13 cellular contexts compared by ENCODE assay signal in genomic region chr7:80630611-80631010, GRCh38. TPM values are rescaled to one million over a fixed set of nuclear protein-coding genes. Genes with fewer than 3 reads are reported as not detected.
DNase-seq lines count a peak whose midpoint lies in the region; ATAC-seq and TF ChIP-seq lines count a peak whose summit lies in the region.
"Had no signal": no experiment of that assay in that cellular context is flagged by ENCODE, and none has a peak within 500 bp of the region (broad histone marks: within the 10 kb centered on the region; RNA-seq: fewer than 3 reads in every experiment).

No MANE protein-coding gene starts in this region.

- peaks cover 21% of the 10 kb centered on the region for H3K4me1 Mint-ChIP-seq in MCF 10A (ENCODE audit: insufficient read depth, unreplicated experiment)
- H3K4me1 Mint-ChIP-seq: neural crest cell; stimulated activated naive CD8-positive, alpha-beta T cell treated with anti-CD3 and anti-CD28 coated beads, Interleukin-15, amount 100 ng/mL, for 72 hours had no signal

- DNase-seq in MCF 10A (ENCODE audit: unreplicated experiment) (peak; percentile 64), breast epithelium (ENCODE audit: low spot score in 2 of 2) (no peak), NCI-H446 treated with DMSO at 0.1 percent for 48 hours (lab: John Stamatoyannopoulos, UW) (peak; percentile 9), fibroblast of pulmonary artery (ENCODE audit: low read depth) (peak; percentile 71), upper lobe of right lung (no peak)
- DNase-seq: activated T-cell treated with anti-CD3 and anti-CD28 coated beads, Interleukin-2, amount 50 U/mL, for 24 hours; islet precursor cell; stimulated activated naive CD8-positive, alpha-beta T cell treated with anti-CD3 and anti-CD28 coated beads, Interleukin-15, amount 100 ng/mL, for 72 hours had no signal

- H3K4me3 ChIP-seq in breast epithelium: peak overlapping the region in 1 of 3 donors; percentile 10
- no peak overlapping the region for H3K4me3 ChIP-seq in fibroblast of pulmonary artery (replicated peaks; ENCODE audit: low read depth, low read length)
- no peak overlapping the region for H3K4me3 ChIP-seq in upper lobe of right lung

- H3K4me3 Mint-ChIP-seq in MCF 10A (ENCODE audit: unreplicated experiment): no peak overlapping the region
- H3K4me3 Mint-ChIP-seq: activated T-cell treated with anti-CD3 and anti-CD28 coated beads, Interleukin-2, amount 50 U/mL, for 24 hours; neural crest cell; stimulated activated naive CD8-positive, alpha-beta T cell treated with anti-CD3 and anti-CD28 coated beads, Interleukin-15, amount 100 ng/mL, for 72 hours had no signal

- H3K27me3 Mint-ChIP-seq in MCF 10A (ENCODE audit: insufficient read depth, unreplicated experiment): no peaks in the 10 kb centered on the region
- H3K27me3 Mint-ChIP-seq: activated T-cell treated with anti-CD3 and anti-CD28 coated beads, Interleukin-2, amount 50 U/mL, for 24 hours; stimulated activated naive CD8-positive, alpha-beta T cell treated with anti-CD3 and anti-CD28 coated beads, Interleukin-15, amount 100 ng/mL, for 72 hours had no signal

- POLR2A ChIA-PET in MCF 10A (lab: Yijun Ruan, JAX): interaction anchor here (0.9 kb wide), 1 partner anchor 8 kb away, joined by 3 read pairs; no protein-coding TSS in a partner anchor

- H3K9me3 ChIP-seq in breast epithelium: no peaks in the 10 kb centered on the region
- no peaks in the 10 kb centered on the region for H3K9me3 ChIP-seq in upper lobe of right lung

- BruUV-seq in MCF 10A (replicated peaks; lab: Mats Ljungman, UMichigan): no TSS peak

- CTCF ChIA-PET in MCF 10A (lab: Yijun Ruan, JAX): no interaction called here

- H3K36me3 ChIP-seq in breast epithelium (no peaks in the 10 kb centered on the region), upper lobe of right lung (no peaks in the 10 kb centered on the region)

- H3K27ac ChIP-seq in breast epithelium: peak overlapping the region in 1 of 2 donors; percentile 34
- peak overlapping the region; percentile 6 for H3K27ac ChIP-seq in upper lobe of right lung

- H3K36me3 Mint-ChIP-seq in MCF 10A (ENCODE audit: insufficient read depth, unreplicated experiment): no peaks in the 10 kb centered on the region

- H3K4me1 ChIP-seq in breast epithelium (no peaks in the 10 kb centered on the region), upper lobe of right lung (peaks cover 34% of the 10 kb centered on the region)

- peak overlapping the region; percentile 41 for H3K27ac Mint-ChIP-seq in MCF 10A (ENCODE audit: low read depth, unreplicated experiment)
- H3K27ac Mint-ChIP-seq: activated T-cell treated with anti-CD3 and anti-CD28 coated beads, Interleukin-2, amount 50 U/mL, for 24 hours; stimulated activated naive CD8-positive, alpha-beta T cell treated with anti-CD3 and anti-CD28 coated beads, Interleukin-15, amount 100 ng/mL, for 72 hours had no signal

- H3K27me3 ChIP-seq in breast epithelium (no peaks in the 10 kb centered on the region), upper lobe of right lung (no peaks in the 10 kb centered on the region)

- TF ChIP-seq POLR2A in breast epithelium (IDR thresholded peaks at IDR 0.05): no peak

- intact Hi-C loops in MCF 10A (cut with micrococcal nuclease): loop anchor here (5.0 kb wide), 1 partner anchor 133 kb away; no protein-coding TSS in a partner anchor
- intact Hi-C loops in breast epithelium (cut with DNase I; ENCODE audit: low total_unique reads): no loop called here
- intact Hi-C loops in upper lobe of right lung (cut with DNase I): no loop called here

- no peaks in the 10 kb centered on the region for H3K9me3 Mint-ChIP-seq in MCF 10A (ENCODE audit: unreplicated experiment)
- H3K9me3 Mint-ChIP-seq: activated T-cell treated with anti-CD3 and anti-CD28 coated beads, Interleukin-2, amount 50 U/mL, for 24 hours; neural crest cell; stimulated activated naive CD8-positive, alpha-beta T cell treated with anti-CD3 and anti-CD28 coated beads, Interleukin-15, amount 100 ng/mL, for 72 hours had no signal

- no peak for ATAC-seq in upper lobe of right lung
- no peak for ATAC-seq in HG02588 (IDR thresholded peaks at IDR 0.05; ENCODE audit: unreplicated experiment)
- ATAC-seq in GM18520 (IDR thresholded peaks at IDR 0.05; ENCODE audit: unreplicated experiment): no peak
- no peak for ATAC-seq in HG02852 (IDR thresholded peaks at IDR 0.05; ENCODE audit: unreplicated experiment)
- ATAC-seq: stimulated activated naive CD8-positive, alpha-beta T cell treated with anti-CD3 and anti-CD28 coated beads, Interleukin-15, amount 100 ng/mL, for 72 hours had no signal

- TF ChIP-seq CTCF in MCF 10A (IDR thresholded peaks at IDR 0.05; ENCODE audit: unreplicated experiment): no peak
- no peak for TF ChIP-seq CTCF in breast epithelium (IDR thresholded peaks at IDR 0.05)
- TF ChIP-seq CTCF in fibroblast of pulmonary artery (IDR thresholded peaks at IDR 0.05; ENCODE audit: low read length, missing control alignments): no peak
- no peak for TF ChIP-seq CTCF in upper lobe of right lung (IDR thresholded peaks at IDR 0.05)

RNA-seq across cellular contexts. Expression of gene CD36, which starts 7.8 kb away (rescaled TPM):
- total RNA-seq in MCF 10A (2022) (0.12 and 0.27 TPM in 2 replicates), breast epithelium (1,000 to 10,000 TPM in 1 of 3 donors, 100 to 1,000 TPM in 2; 240 to 2,026 (median 919) TPM), upper lobe of right lung (115 TPM)
- total RNA-seq: epithelial cell of proximal tubule had no signal

Comparison
In these comparisons a context has a peak if more than half of its experiments do, and no peak if none do; other contexts are left out.
1. DNase-seq: peak in MCF 10A (single experiment), NCI-H446 treated with DMSO at 0.1 percent for 48 hours (single experiment) and fibroblast of pulmonary artery (single experiment); none in breast epithelium (0 of 2) and upper lobe of right lung (single experiment).
2. RNA of gene CD36, which starts 7.8 kb away (total RNA-seq): 240 to 2,026 TPM in breast epithelium and 115 TPM in upper lobe of right lung (single experiment); 0.12 to 0.27 TPM in MCF 10A; every median in the first group is over 10 times any median in the second.